ENCODE assay signal across 30 cellular contexts in the genomic region with DNA sequence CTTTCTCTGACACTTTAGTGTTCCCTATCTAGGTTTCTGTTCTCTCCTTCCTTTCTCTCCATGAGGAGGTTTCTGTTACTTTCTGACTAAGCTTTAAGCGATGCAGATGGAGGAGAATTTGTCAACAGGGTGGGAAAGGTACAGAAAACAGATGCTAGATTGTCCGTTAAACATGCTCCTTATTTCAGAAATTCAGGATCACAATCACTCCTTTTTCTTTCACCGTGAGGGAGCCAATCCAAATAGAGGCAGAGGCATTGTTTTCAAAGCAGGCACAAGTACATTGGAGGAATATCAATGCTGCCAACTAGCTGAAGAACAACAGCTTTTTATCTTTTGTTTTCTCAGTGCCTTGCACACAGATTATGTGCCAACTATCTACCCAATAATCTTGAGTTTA.
"Had no signal": no experiment of that assay in that cellular context is flagged by ENCODE, and none has a peak within 500 bp of the region (broad histone marks: within the 10 kb centered on the region; RNA-seq: fewer than 3 reads in every experiment).

No MANE protein-coding gene starts in this region.

- DNase-seq: activated B cell treated with CpG ODN at 0.5 μM for 24 hours; activated CD4-positive, alpha-beta memory T cell treated with anti-CD3 and anti-CD28 coated beads, Interleukin-2, amount 10 ng/mL, durations not matched to agents 7 days and 5 days; activated CD4-positive, alpha-beta T cell treated with anti-CD3 and anti-CD28 coated beads for 1 hour; activated CD4-positive, alpha-beta T cell treated with anti-CD3 and anti-CD28 coated beads for 48 hours; activated CD8-positive, alpha-beta memory T cell treated with anti-CD3 and anti-CD28 coated beads for 24 hours; activated CD8-positive, alpha-beta memory T cell treated with anti-CD3 and anti-CD28 coated beads, Interleukin-2, amount 10 ng/mL, durations not matched to agents 7 days and 5 days; activated CD8-positive, alpha-beta memory T cell treated with anti-CD3 and anti-CD28 coated beads, Interleukin-2, amount 50 U/mL, for 48 hours; activated effector memory CD4-positive, alpha-beta T cell treated with Interleukin-2 at 50 U/mL for 16 hours; activated naive CD4-positive, alpha-beta T cell treated with anti-CD3 and anti-CD28 coated beads, Interleukin-2, amount 10 ng/mL, durations not matched to agents 7 days and 5 days; activated naive CD8-positive, alpha-beta T cell treated with anti-CD3 and anti-CD28 coated beads, Interleukin-2, amount 50 U/mL, for 24 hours; activated T-cell treated with anti-CD3 and anti-CD28 coated beads, Interleukin-2, amount 50 U/mL, for 48 hours; aorta; Karpas-422; KBM-7; NCI-H1105 treated with DMSO at 0.1 percent for 48 hours; NCI-H1436; NCI-H1694; NCI-H1930; NCI-H2081 treated with DMSO at 0.1 percent for 48 hours; NCI-H226; NCI-H524 treated with DMSO at 0.1 percent for 48 hours; SHP77; SJCRH30; SK-N-SH; T-cell; T-helper 2 cell; T-helper 9 cell had no signal

- ATAC-seq: activated CD8-positive, alpha-beta memory T cell treated with anti-CD3 and anti-CD28 coated beads, Interleukin-2, amount 10 ng/mL, durations not matched to agents 7 days and 5 days; activated naive CD8-positive, alpha-beta T cell treated with anti-CD3 and anti-CD28 coated beads, Interleukin-2, amount 50 U/mL, for 24 hours; Panc1; T-cell had no signal

- H3K27ac ChIP-seq: cardiac muscle cell, SJCRH30, VCaP had no signal
